ENCODE assay signal across 1 cellular context in genomic region chr17:17204635-17205231, GRCh38.
TF ChIP-seq lines count a peak whose summit lies in the region.

No MANE protein-coding gene starts in this region.

TF ChIP-seq in K562, 482 proteins besides CTCF, POLR2A, EP300 and RAD21 (continued from another document and continues in another):
- TF ChIP-seq NKRF (IDR thresholded peaks at IDR 0.05; ENCODE audit: borderline replicate concordance) = peak; percentile 25; the same call in 1 of the 2 replicates
- no peak for TF ChIP-seq NR1H2 (CRISPR knock-in tag; IDR thresholded peaks at IDR 0.05)
- TF ChIP-seq, protein P1, sequence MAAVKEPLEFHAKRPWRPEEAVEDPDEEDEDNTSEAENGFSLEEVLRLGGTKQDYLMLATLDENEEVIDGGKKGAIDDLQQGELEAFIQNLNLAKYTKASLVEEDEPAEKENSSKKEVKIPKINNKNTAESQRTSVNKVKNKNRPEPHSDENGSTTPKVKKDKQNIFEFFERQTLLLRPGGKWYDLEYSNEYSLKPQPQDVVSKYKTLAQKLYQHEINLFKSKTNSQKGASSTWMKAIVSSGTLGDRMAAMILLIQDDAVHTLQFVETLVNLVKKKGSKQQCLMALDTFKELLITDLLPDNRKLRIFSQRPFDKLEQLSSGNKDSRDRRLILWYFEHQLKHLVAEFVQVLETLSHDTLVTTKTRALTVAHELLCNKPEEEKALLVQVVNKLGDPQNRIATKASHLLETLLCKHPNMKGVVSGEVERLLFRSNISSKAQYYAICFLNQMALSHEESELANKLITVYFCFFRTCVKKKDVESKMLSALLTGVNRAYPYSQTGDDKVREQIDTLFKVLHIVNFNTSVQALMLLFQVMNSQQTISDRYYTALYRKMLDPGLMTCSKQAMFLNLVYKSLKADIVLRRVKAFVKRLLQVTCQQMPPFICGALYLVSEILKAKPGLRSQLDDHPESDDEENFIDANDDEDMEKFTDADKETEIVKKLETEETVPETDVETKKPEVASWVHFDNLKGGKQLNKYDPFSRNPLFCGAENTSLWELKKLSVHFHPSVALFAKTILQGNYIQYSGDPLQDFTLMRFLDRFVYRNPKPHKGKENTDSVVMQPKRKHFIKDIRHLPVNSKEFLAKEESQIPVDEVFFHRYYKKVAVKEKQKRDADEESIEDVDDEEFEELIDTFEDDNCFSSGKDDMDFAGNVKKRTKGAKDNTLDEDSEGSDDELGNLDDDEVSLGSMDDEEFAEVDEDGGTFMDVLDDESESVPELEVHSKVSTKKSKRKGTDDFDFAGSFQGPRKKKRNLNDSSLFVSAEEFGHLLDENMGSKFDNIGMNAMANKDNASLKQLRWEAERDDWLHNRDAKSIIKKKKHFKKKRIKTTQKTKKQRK (IDR thresholded peaks at IDR 0.05; ENCODE audit: borderline replicate concordance, low read depth, low read length) = no peak
- TF ChIP-seq ZNF57 (CRISPR knock-in tag; IDR thresholded peaks at IDR 0.05) = no peak
- TF ChIP-seq, protein P2, sequence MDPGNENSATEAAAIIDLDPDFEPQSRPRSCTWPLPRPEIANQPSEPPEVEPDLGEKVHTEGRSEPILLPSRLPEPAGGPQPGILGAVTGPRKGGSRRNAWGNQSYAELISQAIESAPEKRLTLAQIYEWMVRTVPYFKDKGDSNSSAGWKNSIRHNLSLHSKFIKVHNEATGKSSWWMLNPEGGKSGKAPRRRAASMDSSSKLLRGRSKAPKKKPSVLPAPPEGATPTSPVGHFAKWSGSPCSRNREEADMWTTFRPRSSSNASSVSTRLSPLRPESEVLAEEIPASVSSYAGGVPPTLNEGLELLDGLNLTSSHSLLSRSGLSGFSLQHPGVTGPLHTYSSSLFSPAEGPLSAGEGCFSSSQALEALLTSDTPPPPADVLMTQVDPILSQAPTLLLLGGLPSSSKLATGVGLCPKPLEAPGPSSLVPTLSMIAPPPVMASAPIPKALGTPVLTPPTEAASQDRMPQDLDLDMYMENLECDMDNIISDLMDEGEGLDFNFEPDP (CRISPR knock-in tag; IDR thresholded peaks at IDR 0.05) = no peak
- TF ChIP-seq ZNF586 (CRISPR knock-in tag; conservative IDR thresholded peaks at IDR 0.05) = no peak
- no peak for TF ChIP-seq CCAR2 (IDR thresholded peaks at IDR 0.05; ENCODE audit: low read depth, low read length)
- no peak for TF ChIP-seq TAF15 (IDR thresholded peaks at IDR 0.05; ENCODE audit: low read depth, low read length)
- TF ChIP-seq ZNF780A (CRISPR knock-in tag; IDR thresholded peaks at IDR 0.05) = no peak
- TF ChIP-seq TAF7 (tag; IDR thresholded peaks at IDR 0.05) = no peak
- TF ChIP-seq ADNP (tag; IDR thresholded peaks at IDR 0.05) = no peak
- no peak for TF ChIP-seq ZNF644 (tag; IDR thresholded peaks at IDR 0.05; ENCODE audit: low read depth)
- peak; percentile 25; the same call in 1 of the 2 replicates for TF ChIP-seq MGA (IDR thresholded peaks at IDR 0.05)
- no peak for TF ChIP-seq BCL6 (CRISPR knock-in tag; IDR thresholded peaks at IDR 0.05)
- TF ChIP-seq, protein P3, sequence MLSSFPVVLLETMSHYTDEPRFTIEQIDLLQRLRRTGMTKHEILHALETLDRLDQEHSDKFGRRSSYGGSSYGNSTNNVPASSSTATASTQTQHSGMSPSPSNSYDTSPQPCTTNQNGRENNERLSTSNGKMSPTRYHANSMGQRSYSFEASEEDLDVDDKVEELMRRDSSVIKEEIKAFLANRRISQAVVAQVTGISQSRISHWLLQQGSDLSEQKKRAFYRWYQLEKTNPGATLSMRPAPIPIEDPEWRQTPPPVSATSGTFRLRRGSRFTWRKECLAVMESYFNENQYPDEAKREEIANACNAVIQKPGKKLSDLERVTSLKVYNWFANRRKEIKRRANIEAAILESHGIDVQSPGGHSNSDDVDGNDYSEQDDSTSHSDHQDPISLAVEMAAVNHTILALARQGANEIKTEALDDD (IDR thresholded peaks at IDR 0.05) = no peak
- TF ChIP-seq NCOA1 (IDR thresholded peaks at IDR 0.05; ENCODE audit: low read depth) = no peak
- TF ChIP-seq IRF2 (CRISPR knock-in tag; IDR thresholded peaks at IDR 0.05) = no peak
- TF ChIP-seq ZNF785 (CRISPR knock-in tag; IDR thresholded peaks at IDR 0.05) = no peak
- TF ChIP-seq CC2D1A (IDR thresholded peaks at IDR 0.05) = no peak
- TF ChIP-seq HNRNPK (IDR thresholded peaks at IDR 0.05; ENCODE audit: low read depth, low read length, poor library complexity, severe bottlenecking) = no peak
- no peak for TF ChIP-seq XRCC4 (IDR thresholded peaks at IDR 0.05; ENCODE audit: extremely low read depth, insufficient read depth, insufficient read length)
- TF ChIP-seq ZNF77 (CRISPR knock-in tag; IDR thresholded peaks at IDR 0.05) = no peak
- no peak for TF ChIP-seq ZMIZ1 (IDR thresholded peaks at IDR 0.05; ENCODE audit: low read depth in 2 of 2, low read length in 2 of 2)
- no peak for TF ChIP-seq KAT8 (IDR thresholded peaks at IDR 0.05; ENCODE audit: low read depth)
- TF ChIP-seq ZNF324 (CRISPR knock-in tag; IDR thresholded peaks at IDR 0.05) = no peak
